ENCODE assay signal across 1 cellular context in the genomic region with DNA sequence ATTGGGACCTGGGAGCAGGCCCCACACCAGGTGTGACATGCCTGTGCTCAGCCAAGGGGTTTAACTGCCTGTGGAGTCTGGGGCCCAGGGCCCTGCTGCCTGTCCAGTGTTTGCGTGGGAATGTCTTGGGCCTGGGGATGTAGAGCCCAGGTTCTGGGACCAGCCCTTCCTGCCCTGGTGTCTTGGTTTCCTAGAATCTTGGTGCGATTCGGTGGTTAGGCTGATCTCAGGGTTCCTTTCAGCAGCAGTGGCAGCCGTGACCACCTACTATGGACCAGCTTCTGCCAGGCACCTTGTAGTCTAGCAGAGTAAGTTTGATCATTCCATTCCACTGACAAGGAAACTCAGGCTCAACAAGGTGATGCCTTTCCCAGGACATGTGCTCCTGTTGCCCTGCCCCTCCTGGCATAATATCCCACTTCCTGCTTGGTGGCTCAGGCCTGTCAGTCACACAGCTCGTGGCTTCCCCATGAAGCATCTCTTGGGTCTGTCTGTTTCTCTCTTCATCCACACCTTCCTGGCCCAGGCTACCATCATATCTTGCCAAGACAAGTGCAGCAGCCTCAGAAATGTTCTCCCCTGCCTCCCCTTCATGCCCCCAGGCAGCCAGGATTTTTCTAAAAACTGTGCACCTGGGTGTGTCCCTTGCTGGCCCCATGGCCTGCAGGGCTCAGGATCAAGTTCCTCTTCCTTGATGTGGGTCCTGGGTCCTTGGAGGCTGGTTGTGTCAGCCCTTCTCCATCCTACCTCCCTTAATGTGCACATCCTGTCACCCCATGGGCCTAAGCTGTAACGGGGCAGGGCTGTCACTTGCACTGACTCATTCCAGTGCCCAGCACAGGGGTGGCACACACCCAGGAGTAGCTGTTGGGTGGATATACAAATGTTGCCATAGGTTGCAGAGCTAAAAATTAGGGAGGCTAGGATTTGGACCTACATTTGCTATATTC.
TF ChIP-seq lines count a peak whose summit lies in the region.

No MANE protein-coding gene starts in this region.

TF ChIP-seq in IMR-90, 13 proteins besides CTCF, POLR2A, EP300 and RAD21:
- no peak for TF ChIP-seq MAZ (IDR thresholded peaks at IDR 0.05; ENCODE audit: borderline replicate concordance, low read depth, low read length)
- TF ChIP-seq CEBPB (IDR thresholded peaks at IDR 0.05; ENCODE audit: low read depth, low read length) = no peak
- TF ChIP-seq, protein P1, sequence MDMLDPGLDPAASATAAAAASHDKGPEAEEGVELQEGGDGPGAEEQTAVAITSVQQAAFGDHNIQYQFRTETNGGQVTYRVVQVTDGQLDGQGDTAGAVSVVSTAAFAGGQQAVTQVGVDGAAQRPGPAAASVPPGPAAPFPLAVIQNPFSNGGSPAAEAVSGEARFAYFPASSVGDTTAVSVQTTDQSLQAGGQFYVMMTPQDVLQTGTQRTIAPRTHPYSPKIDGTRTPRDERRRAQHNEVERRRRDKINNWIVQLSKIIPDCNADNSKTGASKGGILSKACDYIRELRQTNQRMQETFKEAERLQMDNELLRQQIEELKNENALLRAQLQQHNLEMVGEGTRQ (IDR thresholded peaks at IDR 0.05; ENCODE audit: low read depth, low read length) = no peak
- TF ChIP-seq RFX5 (IDR thresholded peaks at IDR 0.05; ENCODE audit: low read depth, low read length) = no peak
- TF ChIP-seq CHD1 (IDR thresholded peaks at IDR 0.05; ENCODE audit: low read depth, low read length) = no peak
- TF ChIP-seq MAFK (IDR thresholded peaks at IDR 0.05; ENCODE audit: low read depth, low read length) = no peak
- no peak for TF ChIP-seq NFE2L2 (IDR thresholded peaks at IDR 0.05; ENCODE audit: low read depth, low read length)
- TF ChIP-seq BHLHE40 (IDR thresholded peaks at IDR 0.05; ENCODE audit: low read depth, low read length) = no peak
- TF ChIP-seq ELK1 (IDR thresholded peaks at IDR 0.05; ENCODE audit: borderline replicate concordance, low read depth, low read length) = no peak
- TF ChIP-seq RCOR1 (IDR thresholded peaks at IDR 0.05; ENCODE audit: insufficient replicate concordance, low read length) = no peak
- TF ChIP-seq FOS (IDR thresholded peaks at IDR 0.05; ENCODE audit: low read depth, low read length) = no peak
- TF ChIP-seq SMC3 (IDR thresholded peaks at IDR 0.05; ENCODE audit: low read depth, low read length) = no peak
- no peak for TF ChIP-seq MXI1 (IDR thresholded peaks at IDR 0.05; ENCODE audit: borderline replicate concordance, low read depth, low read length)
